In genomic region chr21:40270134-40270533, GRCh38 we compare ENCODE assay signal across 31 cellular contexts.
"Had no signal": no experiment of that assay in that cellular context is flagged by ENCODE, and none has a peak within 500 bp of the region (broad histone marks: within the 10 kb centered on the region; RNA-seq: fewer than 3 reads in every experiment).

No MANE protein-coding gene starts in this region.

- H3K4me1 ChIP-seq: ascending aorta, breast epithelium had no signal

- DNase-seq: activated CD4-positive, alpha-beta memory T cell treated with anti-CD3 and anti-CD28 coated beads, Interleukin-2, amount 10 ng/mL, durations not matched to agents 7 days and 5 days; activated CD4-positive, alpha-beta T cell treated with anti-CD3 and anti-CD28 coated beads for 1 hour; activated CD4-positive, alpha-beta T cell treated with anti-CD3 and anti-CD28 coated beads for 36 hours; activated CD4-positive, alpha-beta T cell treated with anti-CD3 and anti-CD28 coated beads for 48 hours; activated CD4-positive, alpha-beta T cell treated with anti-CD3 and anti-CD28 coated beads, Interleukin-2, amount 10 ng/mL, durations not matched to agents 7 days and 5 days; activated CD4-positive, alpha-beta T cell treated with anti-CD3 and anti-CD28 coated beads, Interleukin-2, amount 50 U/mL, for 48 hours; activated CD4-positive, CD25-positive, alpha-beta regulatory T cell; activated CD8-positive, alpha-beta memory T cell treated with anti-CD3 and anti-CD28 coated beads for 24 hours; activated CD8-positive, alpha-beta memory T cell treated with anti-CD3 and anti-CD28 coated beads, Interleukin-2, amount 10 ng/mL, durations not matched to agents 7 days and 5 days; activated CD8-positive, alpha-beta memory T cell treated with anti-CD3 and anti-CD28 coated beads, Interleukin-2, amount 50 U/mL, for 48 hours; activated CD8-positive, alpha-beta T cell treated with anti-CD3 and anti-CD28 coated beads, Interleukin-2, amount 10 ng/mL, durations not matched to agents 7 days and 5 days; activated effector memory CD4-positive, alpha-beta T cell treated with Interleukin-2 at 50 U/mL for 16 hours; activated gamma-delta T cell; activated naive CD4-positive, alpha-beta T cell treated with anti-CD3 and anti-CD28 coated beads, Interleukin-2, amount 10 ng/mL, durations not matched to agents 7 days and 5 days; activated naive CD4-positive, alpha-beta T cell treated with Interleukin-2 at 50 U/mL for 16 hours; activated naive CD8-positive, alpha-beta T cell treated with anti-CD3 and anti-CD28 coated beads, Interleukin-2, amount 10 ng/mL, durations not matched to agents 7 days and 5 days; activated naive CD8-positive, alpha-beta T cell treated with anti-CD3 and anti-CD28 coated beads, Interleukin-2, amount 50 U/mL, for 24 hours; activated T-cell treated with anti-CD3 and anti-CD28 coated beads, Interleukin-2, amount 50 U/mL, for 24 hours; activated T-cell treated with anti-CD3 and anti-CD28 coated beads, Interleukin-2, amount 50 U/mL, for 48 hours; amygdala; brain microvascular endothelial cell; central memory CD4-positive, alpha-beta T cell; SW 1271; T-helper 1 cell; T-helper 2 cell; T-helper 9 cell had no signal

- H3K27ac ChIP-seq: ascending aorta, brain microvascular endothelial cell, breast epithelium had no signal

- H3K36me3 ChIP-seq: ascending aorta, brain microvascular endothelial cell, breast epithelium, WERI-Rb-1 had no signal

- H3K4me3 ChIP-seq: ascending aorta, breast epithelium had no signal

- ATAC-seq: activated CD4-positive, alpha-beta T cell treated with anti-CD3 and anti-CD28 coated beads for 36 hours; activated CD4-positive, CD25-positive, alpha-beta regulatory T cell treated with anti-CD3 and anti-CD28 coated beads, Interleukin-2, amount 50 U/mL, for 24 hours; activated CD8-positive, alpha-beta memory T cell treated with anti-CD3 and anti-CD28 coated beads, Interleukin-2, amount 10 ng/mL, durations not matched to agents 7 days and 5 days; activated CD8-positive, alpha-beta T cell treated with anti-CD3 and anti-CD28 coated beads, Interleukin-2, amount 10 ng/mL, durations not matched to agents 7 days and 5 days; activated naive CD8-positive, alpha-beta T cell treated with anti-CD3 and anti-CD28 coated beads, Interleukin-2, amount 50 U/mL, for 24 hours; WTC11 had no signal

- H3K27me3 ChIP-seq: ascending aorta, brain microvascular endothelial cell, breast epithelium had no signal

- H3K9me3 ChIP-seq: ascending aorta, breast epithelium had no signal
